ENCODE assay signal across 1 cellular context in the genomic region with DNA sequence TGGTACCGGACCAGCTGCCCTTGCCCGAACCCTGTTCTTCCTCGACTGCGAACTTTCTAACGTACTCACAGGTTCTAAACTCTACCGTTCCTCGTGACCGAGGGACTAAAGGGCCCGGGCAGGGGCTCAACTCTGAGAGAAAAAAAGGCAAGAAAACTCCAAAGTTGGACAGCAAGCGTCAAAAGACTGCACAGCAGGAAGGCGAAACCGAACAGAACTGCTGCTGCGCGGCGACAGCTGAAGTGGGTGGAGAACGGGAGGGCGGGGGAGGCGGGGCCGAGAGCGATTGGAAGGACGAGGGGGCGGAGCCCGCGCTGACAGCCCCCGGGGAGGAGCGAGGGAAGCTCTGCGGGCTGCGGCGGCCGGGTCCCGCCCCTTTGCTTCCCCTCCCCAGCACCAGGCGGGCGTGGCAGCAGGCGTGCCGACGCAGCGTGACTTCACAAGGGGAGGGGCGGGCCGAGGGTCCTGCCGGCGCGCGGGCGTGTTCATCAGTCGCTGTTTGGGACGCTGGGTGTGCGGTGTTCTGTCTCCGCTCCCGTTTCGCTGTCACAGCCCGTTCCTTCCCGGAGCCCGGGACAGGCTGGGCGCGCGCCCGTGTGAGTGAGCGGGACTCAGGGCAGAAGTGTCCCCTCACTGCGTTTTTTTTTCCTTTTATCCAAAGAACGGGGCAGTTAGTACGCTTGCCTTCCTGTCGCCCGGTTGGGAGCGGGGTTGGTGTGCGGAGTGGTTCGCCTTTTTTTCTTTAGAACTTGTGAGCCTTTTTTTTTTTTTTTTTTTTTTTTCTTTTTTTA.
TF ChIP-seq lines count a peak whose summit lies in the region.

TSS of gene NABP1 (plus strand) at position 491 of the 791 bp plus-strand sequence. CDS start 479 bp downstream, outside the sequence.

TF ChIP-seq in HepG2, 621 proteins besides CTCF, POLR2A, EP300 and RAD21 (continued from another document and continues in another):
- TF ChIP-seq ZNF800 (CRISPR knock-in tag; IDR thresholded peaks at IDR 0.05) (peak; percentile 61; the same call in 1 of the 2 replicates), FOXC1 (CRISPR knock-in tag; IDR thresholded peaks at IDR 0.05; ENCODE audit: borderline replicate concordance) (peak; percentile 91; the same call in 1 of the 2 replicates), ZNF883 (CRISPR knock-in tag; IDR thresholded peaks at IDR 0.05; ENCODE audit: not compliant biosample characterization) (peak; percentile 64), ZNF430 (CRISPR knock-in tag; IDR thresholded peaks at IDR 0.05) (peak; percentile 85), NKX3-1 (CRISPR knock-in tag; IDR thresholded peaks at IDR 0.05) (peak; percentile 93), GABPB1 (CRISPR knock-in tag; IDR thresholded peaks at IDR 0.05) (peak; percentile 88), TCF12 (IDR thresholded peaks at IDR 0.05) (no peak), TCF12 (CRISPR knock-in tag; IDR thresholded peaks at IDR 0.05) (peak; percentile 84; the same call in 1 of the 2 replicates), HOXA3 (CRISPR knock-in tag; IDR thresholded peaks at IDR 0.05) (peak; percentile 83), ZNF407 (CRISPR knock-in tag; IDR thresholded peaks at IDR 0.05; ENCODE audit: not compliant biosample characterization) (peak; percentile 74), ZNF18 (CRISPR knock-in tag; IDR thresholded peaks at IDR 0.05; ENCODE audit: insufficient replicate concordance) (peak; percentile 88), TEAD2 (CRISPR knock-in tag; IDR thresholded peaks at IDR 0.05) (no peak), ZNF33B (CRISPR knock-in tag; IDR thresholded peaks at IDR 0.05) (no peak; the same call in 1 of the 2 replicates), TCF7 (IDR thresholded peaks at IDR 0.05; ENCODE audit: low read depth) (no peak), NRL (CRISPR knock-in tag; IDR thresholded peaks at IDR 0.05; ENCODE audit: borderline replicate concordance) (peak; percentile 92), KAT8 (CRISPR knock-in tag; IDR thresholded peaks at IDR 0.05) (peak; percentile 71; the same call in 1 of the 2 replicates), HHEX (CRISPR knock-in tag; IDR thresholded peaks at IDR 0.05) (no peak), NR2F6 (IDR thresholded peaks at IDR 0.05) (0 out of 2 replicates have a peak, but pooled peaks have one; percentile 27), NR2F6 (CRISPR knock-in tag; IDR thresholded peaks at IDR 0.05) (peak; percentile 64; the same call in 1 of the 2 replicates), CCAR2 (optimal IDR thresholded peaks at IDR 0.05; ENCODE audit: low read depth, low read length) (no peak), ZNF383 (CRISPR knock-in tag; IDR thresholded peaks at IDR 0.05; ENCODE audit: borderline replicate concordance) (no peak), BORCS8-MEF2B (CRISPR knock-in tag; IDR thresholded peaks at IDR 0.05) (peak; percentile 72), KDM6A (CRISPR knock-in tag; IDR thresholded peaks at IDR 0.05; ENCODE audit: low read depth) (no peak), NFIC (IDR thresholded peaks at IDR 0.05; ENCODE audit: low read length) (no peak), ZNF773 (CRISPR knock-in tag; IDR thresholded peaks at IDR 0.05; ENCODE audit: borderline replicate concordance) (peak; percentile 84), ZNF629 (CRISPR knock-in tag; conservative IDR thresholded peaks at IDR 0.05) (peak; percentile 43; the same call in 1 of the 2 replicates), MTF2 (CRISPR knock-in tag; IDR thresholded peaks at IDR 0.05; ENCODE audit: borderline replicate concordance) (peak; percentile 11; the same call in 1 of the 2 replicates), SAP130 (CRISPR knock-in tag; IDR thresholded peaks at IDR 0.05; ENCODE audit: low read depth) (peak; percentile 99), REPIN1 (CRISPR knock-in tag; IDR thresholded peaks at IDR 0.05; ENCODE audit: borderline replicate concordance, low read depth) (peak; percentile 94), ZNF282 (IDR thresholded peaks at IDR 0.05; ENCODE audit: partially characterized antibody) (no peak), MEF2D (CRISPR knock-in tag; IDR thresholded peaks at IDR 0.05) (no peak; the same call in 1 of the 2 replicates)
- TF ChIP-seq, protein P1, sequence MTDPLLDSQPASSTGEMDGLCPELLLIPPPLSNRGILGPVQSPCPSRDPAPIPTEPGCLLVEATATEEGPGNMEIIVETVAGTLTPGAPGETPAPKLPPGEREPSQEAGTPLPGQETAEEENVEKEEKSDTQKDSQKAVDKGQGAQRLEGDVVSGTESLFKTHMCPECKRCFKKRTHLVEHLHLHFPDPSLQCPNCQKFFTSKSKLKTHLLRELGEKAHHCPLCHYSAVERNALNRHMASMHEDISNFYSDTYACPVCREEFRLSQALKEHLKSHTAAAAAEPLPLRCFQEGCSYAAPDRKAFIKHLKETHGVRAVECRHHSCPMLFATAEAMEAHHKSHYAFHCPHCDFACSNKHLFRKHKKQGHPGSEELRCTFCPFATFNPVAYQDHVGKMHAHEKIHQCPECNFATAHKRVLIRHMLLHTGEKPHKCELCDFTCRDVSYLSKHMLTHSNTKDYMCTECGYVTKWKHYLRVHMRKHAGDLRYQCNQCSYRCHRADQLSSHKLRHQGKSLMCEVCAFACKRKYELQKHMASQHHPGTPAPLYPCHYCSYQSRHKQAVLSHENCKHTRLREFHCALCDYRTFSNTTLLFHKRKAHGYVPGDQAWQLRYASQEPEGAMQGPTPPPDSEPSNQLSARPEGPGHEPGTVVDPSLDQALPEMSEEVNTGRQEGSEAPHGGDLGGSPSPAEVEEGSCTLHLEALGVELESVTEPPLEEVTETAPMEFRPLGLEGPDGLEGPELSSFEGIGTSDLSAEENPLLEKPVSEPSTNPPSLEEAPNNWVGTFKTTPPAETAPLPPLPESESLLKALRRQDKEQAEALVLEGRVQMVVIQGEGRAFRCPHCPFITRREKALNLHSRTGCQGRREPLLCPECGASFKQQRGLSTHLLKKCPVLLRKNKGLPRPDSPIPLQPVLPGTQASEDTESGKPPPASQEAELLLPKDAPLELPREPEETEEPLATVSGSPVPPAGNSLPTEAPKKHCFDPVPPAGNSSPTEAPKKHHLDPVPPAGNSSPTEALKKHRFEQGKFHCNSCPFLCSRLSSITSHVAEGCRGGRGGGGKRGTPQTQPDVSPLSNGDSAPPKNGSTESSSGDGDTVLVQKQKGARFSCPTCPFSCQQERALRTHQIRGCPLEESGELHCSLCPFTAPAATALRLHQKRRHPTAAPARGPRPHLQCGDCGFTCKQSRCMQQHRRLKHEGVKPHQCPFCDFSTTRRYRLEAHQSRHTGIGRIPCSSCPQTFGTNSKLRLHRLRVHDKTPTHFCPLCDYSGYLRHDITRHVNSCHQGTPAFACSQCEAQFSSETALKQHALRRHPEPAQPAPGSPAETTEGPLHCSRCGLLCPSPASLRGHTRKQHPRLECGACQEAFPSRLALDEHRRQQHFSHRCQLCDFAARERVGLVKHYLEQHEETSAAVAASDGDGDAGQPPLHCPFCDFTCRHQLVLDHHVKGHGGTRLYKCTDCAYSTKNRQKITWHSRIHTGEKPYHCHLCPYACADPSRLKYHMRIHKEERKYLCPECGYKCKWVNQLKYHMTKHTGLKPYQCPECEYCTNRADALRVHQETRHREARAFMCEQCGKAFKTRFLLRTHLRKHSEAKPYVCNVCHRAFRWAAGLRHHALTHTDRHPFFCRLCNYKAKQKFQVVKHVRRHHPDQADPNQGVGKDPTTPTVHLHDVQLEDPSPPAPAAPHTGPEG (CRISPR knock-in tag; IDR thresholded peaks at IDR 0.05) = peak; percentile 89
- TF ChIP-seq, protein P2, sequence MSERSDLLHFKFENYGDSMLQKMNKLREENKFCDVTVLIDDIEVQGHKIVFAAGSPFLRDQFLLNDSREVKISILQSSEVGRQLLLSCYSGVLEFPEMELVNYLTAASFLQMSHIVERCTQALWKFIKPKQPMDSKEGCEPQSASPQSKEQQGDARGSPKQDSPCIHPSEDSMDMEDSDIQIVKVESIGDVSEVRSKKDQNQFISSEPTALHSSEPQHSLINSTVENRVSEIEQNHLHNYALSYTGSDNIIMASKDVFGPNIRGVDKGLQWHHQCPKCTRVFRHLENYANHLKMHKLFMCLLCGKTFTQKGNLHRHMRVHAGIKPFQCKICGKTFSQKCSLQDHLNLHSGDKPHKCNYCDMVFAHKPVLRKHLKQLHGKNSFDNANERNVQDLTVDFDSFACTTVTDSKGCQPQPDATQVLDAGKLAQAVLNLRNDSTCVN (CRISPR knock-in tag; IDR thresholded peaks at IDR 0.05; ENCODE audit: borderline replicate concordance) = peak; percentile 91
- TF ChIP-seq, protein P3, sequence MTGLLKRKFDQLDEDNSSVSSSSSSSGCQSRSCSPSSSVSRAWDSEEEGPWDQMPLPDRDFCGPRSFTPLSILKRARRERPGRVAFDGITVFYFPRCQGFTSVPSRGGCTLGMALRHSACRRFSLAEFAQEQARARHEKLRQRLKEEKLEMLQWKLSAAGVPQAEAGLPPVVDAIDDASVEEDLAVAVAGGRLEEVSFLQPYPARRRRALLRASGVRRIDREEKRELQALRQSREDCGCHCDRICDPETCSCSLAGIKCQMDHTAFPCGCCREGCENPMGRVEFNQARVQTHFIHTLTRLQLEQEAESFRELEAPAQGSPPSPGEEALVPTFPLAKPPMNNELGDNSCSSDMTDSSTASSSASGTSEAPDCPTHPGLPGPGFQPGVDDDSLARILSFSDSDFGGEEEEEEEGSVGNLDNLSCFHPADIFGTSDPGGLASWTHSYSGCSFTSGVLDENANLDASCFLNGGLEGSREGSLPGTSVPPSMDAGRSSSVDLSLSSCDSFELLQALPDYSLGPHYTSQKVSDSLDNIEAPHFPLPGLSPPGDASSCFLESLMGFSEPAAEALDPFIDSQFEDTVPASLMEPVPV (CRISPR knock-in tag; IDR thresholded peaks at IDR 0.05) = no peak
